ENCODE assay signal across 1 cellular context in genomic region chr1:17735340-17735739, GRCh38.
TF ChIP-seq lines count a peak whose summit lies in the region.

No MANE protein-coding gene starts in this region.

TF ChIP-seq in A549, 52 proteins besides CTCF, POLR2A, EP300 and RAD21 (continued from another document):
- TF ChIP-seq MAX (IDR thresholded peaks at IDR 0.05), result no peak
